In genomic region chr3:97821413-97821809, GRCh38 we compare ENCODE assay signal across 8 cellular contexts. TPM values are rescaled to one million over a fixed set of nuclear protein-coding genes. Genes with fewer than 3 reads are reported as not detected.
DNase-seq lines count a peak whose midpoint lies in the region; ATAC-seq and TF ChIP-seq lines count a peak whose summit lies in the region.

No MANE protein-coding gene starts in this region.

- peaks cover 27% of the 10 kb centered on the region for H3K27me3 Mint-ChIP-seq in dendritic cell treated with granulocyte-macrophage colony-stimulating factor and Interleukin-4, amounts not matched to agents 40 ng/mL and 50 ng/mL, for 4 days
- peaks cover 21% of the 10 kb centered on the region for H3K27me3 Mint-ChIP-seq in memory B cell

- peaks cover 7% of the 10 kb centered on the region for H3K36me3 Mint-ChIP-seq in dendritic cell treated with granulocyte-macrophage colony-stimulating factor and Interleukin-4, amounts not matched to agents 40 ng/mL and 50 ng/mL, for 4 days (ENCODE audit: low read depth)
- no peaks in the 10 kb centered on the region for H3K36me3 Mint-ChIP-seq in memory B cell

- ATAC-seq in GM21360 (IDR thresholded peaks at IDR 0.05; ENCODE audit: unreplicated experiment) (peak; percentile 41), HG03565 (IDR thresholded peaks at IDR 0.05; ENCODE audit: unreplicated experiment) (peak; percentile 33), memory B cell (ENCODE audit: low read depth) (peak; percentile 45)

- no peak for TF ChIP-seq CTCF in VCaP (conservative IDR thresholded peaks at IDR 0.05)

- no peaks in the 10 kb centered on the region for H3K9me3 Mint-ChIP-seq in dendritic cell treated with granulocyte-macrophage colony-stimulating factor and Interleukin-4, amounts not matched to agents 40 ng/mL and 50 ng/mL, for 4 days
- no peaks in the 10 kb centered on the region for H3K9me3 Mint-ChIP-seq in memory B cell

- H3K27ac Mint-ChIP-seq in dendritic cell treated with granulocyte-macrophage colony-stimulating factor and Interleukin-4, amounts not matched to agents 40 ng/mL and 50 ng/mL, for 4 days, result peak overlapping the region; percentile 88
- no peak overlapping the region for H3K27ac Mint-ChIP-seq in memory B cell

- peak; percentile 85 for DNase-seq in DMS 273 treated with DMSO at 0.1 percent for 48 hours (lab: John Stamatoyannopoulos, UW)
- no peak for DNase-seq in memory B cell (ENCODE audit: low spot score in 2 of 2)
- DNase-seq in stimulated activated naive CD4-positive, alpha-beta T cell (lab: John Stamatoyannopoulos, UW), result peak in 4 of 6 experiments; percentile 44 to 86 (median 63)
- DNase-seq in SK-N-DZ (ENCODE audit: low spot score), result no peak

- H3K27ac ChIP-seq in VCaP, result peak overlapping the region; percentile 79

- intact Hi-C loops in dendritic cell treated with granulocyte-macrophage colony-stimulating factor and Interleukin-4, amounts not matched to agents 40 ng/mL and 50 ng/mL, for 4 days (cut with micrococcal nuclease), result loop anchor here (5.0 to 10.0 kb wide), 2 partner anchors 151 to 703 kb away; partner anchors contain the start of genes CLDND1 and RIOX2

- peak overlapping the region; percentile 99 for H3K4me3 Mint-ChIP-seq in dendritic cell treated with granulocyte-macrophage colony-stimulating factor and Interleukin-4, amounts not matched to agents 40 ng/mL and 50 ng/mL, for 4 days
- H3K4me3 Mint-ChIP-seq in memory B cell, result peak overlapping the region; percentile 90

- H3K4me1 Mint-ChIP-seq in dendritic cell treated with granulocyte-macrophage colony-stimulating factor and Interleukin-4, amounts not matched to agents 40 ng/mL and 50 ng/mL, for 4 days (ENCODE audit: low read depth), result peaks cover 26% of the 10 kb centered on the region
- H3K4me1 Mint-ChIP-seq in memory B cell, result peaks cover 15% of the 10 kb centered on the region

RNA-seq across cellular contexts. Expression of gene CRYBG3, which starts 0.4 kb away (rescaled TPM):
- polyA plus RNA-seq in SK-N-DZ (2014; cell fraction: cytosol; rRNA removed), result 3.7 and 3.9 TPM in 2 replicates
- 5.5 and 6.7 TPM in 2 replicates for polyA plus RNA-seq in SK-N-DZ (2014; cell fraction: nucleus; rRNA removed)

RNA-seq across cellular contexts. Expression of gene ARL6, which starts 56.9 kb away (rescaled TPM):
- polyA plus RNA-seq in SK-N-DZ (2014; cell fraction: cytosol; rRNA removed), result 9.6 and 10.6 TPM in 2 replicates
- 15.1 and 19.0 TPM in 2 replicates for polyA plus RNA-seq in SK-N-DZ (2014; cell fraction: nucleus; rRNA removed)

Comparison
In these comparisons a context has a peak if more than half of its experiments do, and no peak if none do; other contexts are left out.
1. DNase-seq: peak in DMS 273 treated with DMSO at 0.1 percent for 48 hours (single experiment) and stimulated activated naive CD4-positive, alpha-beta T cell (4 of 6); none in memory B cell (0 of 2) and SK-N-DZ (single experiment).
2. Peak in every context shown above with its lines, with median percentiles within 50 percentile points of each other: ATAC-seq.